ENCODE assay signal across 21 cellular contexts in genomic region chr16:84638195-84638806, GRCh38.
"Had no signal": no experiment of that assay in that cellular context is flagged by ENCODE, and none has a peak within 500 bp of the region (broad histone marks: within the 10 kb centered on the region; RNA-seq: fewer than 3 reads in every experiment).

No MANE protein-coding gene starts in this region.

- H3K9me3 ChIP-seq: gastroesophageal sphincter, thoracic aorta, vagina had no signal

- DNase-seq: activated CD4-positive, alpha-beta memory T cell treated with anti-CD3 and anti-CD28 coated beads, Interleukin-2, amount 10 ng/mL, durations not matched to agents 7 days and 5 days; activated CD4-positive, alpha-beta T cell treated with anti-CD3 and anti-CD28 coated beads for 4 hours; activated naive CD4-positive, alpha-beta T cell; activated T-cell treated with anti-CD3 and anti-CD28 coated beads, Interleukin-2, amount 50 U/mL, for 48 hours; amniotic stem cell; brain microvascular endothelial cell; islet precursor cell; left cardiac atrium; natural killer cell; right cardiac atrium; stimulated activated CD4-positive, alpha-beta T cell treated with anti-CD3 and anti-CD28 coated beads, Interleukin-2, amount 100 ng/mL, for 48 hours; T-helper 9 cell had no signal

- H3K4me2 ChIP-seq: hepatocyte had no signal

- H3K9me3 Mint-ChIP-seq: activated CD4-positive, alpha-beta memory T cell treated with anti-CD3 and anti-CD28 coated beads, Interleukin-2, amount 10 ng/mL, durations not matched to agents 7 days and 5 days; natural killer cell had no signal

- H3K36me3 ChIP-seq: brain microvascular endothelial cell, gastroesophageal sphincter, thoracic aorta, vagina had no signal

- ATAC-seq: gastroesophageal sphincter, left cardiac atrium, natural killer cell, right cardiac atrium had no signal

- H3K27me3 ChIP-seq: brain microvascular endothelial cell, gastroesophageal sphincter, hepatocyte, vagina had no signal

- H3K36me3 Mint-ChIP-seq: activated naive CD8-positive, alpha-beta T cell; natural killer cell; type B pancreatic cell had no signal

- H3K4me3 Mint-ChIP-seq: activated CD4-positive, alpha-beta memory T cell treated with anti-CD3 and anti-CD28 coated beads, Interleukin-2, amount 10 ng/mL, durations not matched to agents 7 days and 5 days; activated naive CD8-positive, alpha-beta T cell; natural killer cell; stimulated activated naive CD8-positive, alpha-beta T cell treated with anti-CD3 and anti-CD28 coated beads, Interleukin-15, Interleukin-2, amounts not matched to agents 100 ng/mL and 50 ng/mL, for 24 hours; type B pancreatic cell had no signal

- H3K27me3 Mint-ChIP-seq: activated naive CD8-positive, alpha-beta T cell; stimulated activated naive CD8-positive, alpha-beta T cell treated with anti-CD3 and anti-CD28 coated beads, Interleukin-15, Interleukin-2, amounts not matched to agents 100 ng/mL and 50 ng/mL, for 24 hours had no signal

- H3K4me3 ChIP-seq: coronary artery, gastroesophageal sphincter, hepatocyte, thoracic aorta, vagina had no signal

- H2AFZ ChIP-seq: hepatocyte had no signal

- H3K27ac Mint-ChIP-seq: activated CD4-positive, alpha-beta memory T cell treated with anti-CD3 and anti-CD28 coated beads, Interleukin-2, amount 10 ng/mL, durations not matched to agents 7 days and 5 days; activated naive CD8-positive, alpha-beta T cell; natural killer cell; stimulated activated naive CD8-positive, alpha-beta T cell treated with anti-CD3 and anti-CD28 coated beads, Interleukin-15, Interleukin-2, amounts not matched to agents 100 ng/mL and 50 ng/mL, for 24 hours; type B pancreatic cell had no signal

- H3K27ac ChIP-seq: brain microvascular endothelial cell, coronary artery, gastroesophageal sphincter, hepatocyte, thoracic aorta, vagina, VCaP had no signal
